10 cellular contexts compared by ENCODE assay signal in genomic region chr21:34808569-34809204, GRCh38.
DNase-seq lines count a peak whose midpoint lies in the region; ATAC-seq and TF ChIP-seq lines count a peak whose summit lies in the region.
"Had no signal": no experiment of that assay in that cellular context is flagged by ENCODE, and none has a peak within 500 bp of the region (broad histone marks: within the 10 kb centered on the region; RNA-seq: fewer than 3 reads in every experiment).

No MANE protein-coding gene starts in this region.

- no peaks in the 10 kb centered on the region for H3K27me3 ChIP-seq in BLaER1 treated with 17β-estradiol and CSF1 and Interleukin-3, amounts not matched to agents 10 nM and 100 nM
- H3K27me3 ChIP-seq in brain microvascular endothelial cell (replicated peaks) (no peaks in the 10 kb centered on the region), neuronal stem cell (ENCODE audit: control insufficient read depth in 3 of 3, insufficient read depth in 3 of 3, low read depth in 1 of 3, low read length in 3 of 3) (no peaks in the 10 kb centered on the region)

- in situ Hi-C loops in brain microvascular endothelial cell (cut with HindIII; ENCODE audit: low pct_ligation_motif_present, low sequenced_read_pairs) = no loop called here

- no peak overlapping the region for H2AK5ac ChIP-seq in neuronal stem cell (ENCODE audit: low read depth, low read length)

- H4K91ac ChIP-seq in neuronal stem cell (ENCODE audit: low read depth, low read length, poor library complexity) = no peak overlapping the region

- peak overlapping the region; percentile 48 for H3K14ac ChIP-seq in neuronal stem cell (ENCODE audit: low read length)

- WGBS in neuronal stem cell (ENCODE audit: extremely low coverage in 2 of 2, insufficient read length in 2 of 2, insufficient replicate concordance in 1 of 2), 2 donors = no CpG with 5 or more reads among the region's 7 CpGs

- no peak for ATAC-seq in GM19452 (IDR thresholded peaks at IDR 0.05; ENCODE audit: unreplicated experiment)

- H3K4ac ChIP-seq in neuronal stem cell (ENCODE audit: low read length) = no peak overlapping the region

- peak overlapping the region in 10 of 11 experiments; percentile 17 to 62 (median 47); a peak in 14 of 22 replicates for H3K9ac ChIP-seq in BLaER1 treated with 17β-estradiol and CSF1 and Interleukin-3, amounts not matched to agents 10 nM and 100 nM
- no peak overlapping the region for H3K9ac ChIP-seq in neuronal stem cell (ENCODE audit: low read depth, low read length, poor library complexity)

- peaks cover 92 to 100% (median 98%) of the 10 kb centered on the region in 11 experiments for H3K36me3 ChIP-seq in BLaER1 treated with 17β-estradiol and CSF1 and Interleukin-3, amounts not matched to agents 10 nM and 100 nM
- H3K36me3 ChIP-seq in KOPT-K1 (ENCODE audit: insufficient read depth, low read length) = peaks cover 99% of the 10 kb centered on the region
- peaks cover 14% of the 10 kb centered on the region for H3K36me3 ChIP-seq in brain microvascular endothelial cell (replicated peaks)
- no peaks in the 10 kb centered on the region for H3K36me3 ChIP-seq in neuronal stem cell (replicated peaks in 1 of 2; ENCODE audit: control insufficient read depth in 2 of 2, insufficient read depth in 2 of 2, low read length in 2 of 2)

- H3K27ac ChIP-seq in BLaER1 treated with 17β-estradiol and CSF1 and Interleukin-3, amounts not matched to agents 10 nM and 100 nM = peak overlapping the region in 10 of 11 experiments; percentile 45 to 83 (median 70); a peak in 19 of 22 replicates
- H3K27ac ChIP-seq in KOPT-K1 (ENCODE audit: low read depth, low read length, poor library complexity, severe bottlenecking) = peak overlapping the region; percentile 17
- peak overlapping the region; percentile 100 for H3K27ac ChIP-seq in brain microvascular endothelial cell
- H3K27ac ChIP-seq in neuronal stem cell (replicated peaks; ENCODE audit: low read length) = no peak overlapping the region

- no peak overlapping the region for H2BK120ac ChIP-seq in neuronal stem cell (ENCODE audit: low read depth, low read length)

- DNase-seq in brain microvascular endothelial cell (peak; percentile 90), neuronal stem cell (ENCODE audit: low spot score) (no peak), HK-2 (ENCODE audit: unreplicated experiment) (no peak), mesenteric fat pad (ENCODE audit: low spot score) (no peak)
- no peak for DNase-seq in stimulated activated CD4-positive, alpha-beta T cell treated with anti-CD3 and anti-CD28 coated beads, Interleukin-15, amount 100 ng/mL, for 24 hours
- DNase-seq: hypothalamus, NCI-H446 treated with DMSO at 0.1 percent for 48 hours had no signal

- H3K4me2 ChIP-seq in BLaER1 treated with 17β-estradiol and CSF1 and Interleukin-3, amounts not matched to agents 10 nM and 100 nM = peak overlapping the region; percentile 69 to 87 (median 79)
- no peak overlapping the region for H3K4me2 ChIP-seq in neuronal stem cell (ENCODE audit: insufficient read depth, low read length, poor library complexity, severe bottlenecking)

- H3K4me3 ChIP-seq in BLaER1 treated with 17β-estradiol and CSF1 and Interleukin-3, amounts not matched to agents 10 nM and 100 nM = peak overlapping the region in 3 of 10 experiments; percentile 6 to 35 (median 25); a peak in 6 of 20 replicates
- no peak overlapping the region for H3K4me3 ChIP-seq in brain microvascular endothelial cell (ENCODE audit: low read depth, low read length)
- H3K4me3 ChIP-seq in neuronal stem cell (ENCODE audit: low read length in 2 of 2) = no peak overlapping the region

- no peak overlapping the region for H2BK15ac ChIP-seq in neuronal stem cell (ENCODE audit: low read length)

- H2BK5ac ChIP-seq in neuronal stem cell (ENCODE audit: low read length) = no peak overlapping the region

- no peak for TF ChIP-seq CTCF in brain microvascular endothelial cell (IDR thresholded peaks at IDR 0.05; ENCODE audit: low read depth, low read length, missing control alignments)

- no peaks in the 10 kb centered on the region for H3K79me1 ChIP-seq in neuronal stem cell (ENCODE audit: low read depth, low read length)

- H3K4me1 ChIP-seq in BLaER1 treated with 17β-estradiol and CSF1 and Interleukin-3, amounts not matched to agents 10 nM and 100 nM = peaks cover 84 to 100% (median 99%) of the 10 kb centered on the region in 10 experiments
- H3K4me1 ChIP-seq in neuronal stem cell (ENCODE audit: control insufficient read depth in 2 of 2, insufficient read depth in 1 of 2, low read depth in 1 of 2, low read length in 2 of 2) = peaks cover 0 to 8% of the 10 kb centered on the region in 2 donors

- H4K8ac ChIP-seq in neuronal stem cell (ENCODE audit: low read depth, low read length) = no peak overlapping the region

- no peak overlapping the region for H3K23ac ChIP-seq in neuronal stem cell (ENCODE audit: low read depth, low read length, poor library complexity)

- no peak overlapping the region for H3K18ac ChIP-seq in neuronal stem cell (ENCODE audit: low read length)

- no peak overlapping the region for H2AFZ ChIP-seq in neuronal stem cell (ENCODE audit: low read length)

- peaks cover 0 to 11% (median 0%) of the 10 kb centered on the region in 11 experiments; a peak in 3 of 22 replicates for H3K9me3 ChIP-seq in BLaER1 treated with 17β-estradiol and CSF1 and Interleukin-3, amounts not matched to agents 10 nM and 100 nM (replicated peaks in 1 of 11)
- H3K9me3 ChIP-seq in KOPT-K1 (ENCODE audit: insufficient read depth, low read length, poor library complexity, severe bottlenecking) (peaks cover 4% of the 10 kb centered on the region), neuronal stem cell (replicated peaks in 1 of 2; ENCODE audit: control insufficient read depth in 2 of 2, insufficient read depth in 1 of 2, low read depth in 1 of 2, low read length in 2 of 2) (no peaks in the 10 kb centered on the region)

- H4K20me1 ChIP-seq in BLaER1 treated with 17β-estradiol and CSF1 and Interleukin-3, amounts not matched to agents 10 nM and 100 nM = peaks cover 95 to 100% (median 100%) of the 10 kb centered on the region in 11 experiments

- H2BK12ac ChIP-seq in neuronal stem cell (ENCODE audit: low read length) = no peak overlapping the region
